ENCODE assay signal across 1 cellular context in the genomic region with DNA sequence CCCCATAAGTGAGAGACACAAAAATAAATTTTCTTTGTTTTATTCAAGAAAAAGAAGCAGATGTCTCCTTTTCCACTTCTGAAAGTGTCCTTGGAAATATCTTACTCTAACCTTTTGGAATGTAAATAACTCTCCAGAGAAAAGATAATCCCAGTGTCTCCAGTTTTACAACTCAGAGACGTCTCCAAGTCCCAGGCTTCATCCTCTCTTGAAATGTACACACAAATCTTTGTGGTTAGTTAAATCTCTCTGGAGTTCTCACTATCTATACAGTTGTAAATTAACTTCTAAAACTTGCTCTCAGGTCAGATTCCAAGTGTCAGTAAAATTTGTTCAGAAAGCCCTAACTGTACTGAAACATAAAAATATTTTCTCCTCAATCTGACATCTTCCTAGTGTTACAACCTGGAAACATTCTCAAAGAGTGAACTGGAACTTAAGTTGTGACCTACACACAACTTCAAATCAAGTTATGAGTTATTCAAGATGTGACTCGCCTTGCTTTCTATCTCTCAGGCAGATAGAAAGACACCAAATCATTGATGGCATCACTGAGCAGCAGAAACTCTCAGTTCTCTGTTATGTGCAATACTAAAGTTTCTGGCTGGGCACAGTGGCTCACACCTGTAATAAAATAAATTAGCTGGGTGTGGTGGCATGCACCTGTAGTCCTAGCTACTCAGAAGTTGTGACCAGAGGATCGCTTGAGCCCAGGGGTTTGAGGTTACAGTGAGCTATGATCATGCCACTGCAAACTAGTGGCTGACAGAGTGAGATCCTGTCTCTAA.
TF ChIP-seq lines count a peak whose summit lies in the region.

No MANE protein-coding gene starts in this region.

TF ChIP-seq in SK-N-SH, 30 proteins besides CTCF, POLR2A, EP300 and RAD21 (continued from another document):
- TF ChIP-seq, protein P1, sequence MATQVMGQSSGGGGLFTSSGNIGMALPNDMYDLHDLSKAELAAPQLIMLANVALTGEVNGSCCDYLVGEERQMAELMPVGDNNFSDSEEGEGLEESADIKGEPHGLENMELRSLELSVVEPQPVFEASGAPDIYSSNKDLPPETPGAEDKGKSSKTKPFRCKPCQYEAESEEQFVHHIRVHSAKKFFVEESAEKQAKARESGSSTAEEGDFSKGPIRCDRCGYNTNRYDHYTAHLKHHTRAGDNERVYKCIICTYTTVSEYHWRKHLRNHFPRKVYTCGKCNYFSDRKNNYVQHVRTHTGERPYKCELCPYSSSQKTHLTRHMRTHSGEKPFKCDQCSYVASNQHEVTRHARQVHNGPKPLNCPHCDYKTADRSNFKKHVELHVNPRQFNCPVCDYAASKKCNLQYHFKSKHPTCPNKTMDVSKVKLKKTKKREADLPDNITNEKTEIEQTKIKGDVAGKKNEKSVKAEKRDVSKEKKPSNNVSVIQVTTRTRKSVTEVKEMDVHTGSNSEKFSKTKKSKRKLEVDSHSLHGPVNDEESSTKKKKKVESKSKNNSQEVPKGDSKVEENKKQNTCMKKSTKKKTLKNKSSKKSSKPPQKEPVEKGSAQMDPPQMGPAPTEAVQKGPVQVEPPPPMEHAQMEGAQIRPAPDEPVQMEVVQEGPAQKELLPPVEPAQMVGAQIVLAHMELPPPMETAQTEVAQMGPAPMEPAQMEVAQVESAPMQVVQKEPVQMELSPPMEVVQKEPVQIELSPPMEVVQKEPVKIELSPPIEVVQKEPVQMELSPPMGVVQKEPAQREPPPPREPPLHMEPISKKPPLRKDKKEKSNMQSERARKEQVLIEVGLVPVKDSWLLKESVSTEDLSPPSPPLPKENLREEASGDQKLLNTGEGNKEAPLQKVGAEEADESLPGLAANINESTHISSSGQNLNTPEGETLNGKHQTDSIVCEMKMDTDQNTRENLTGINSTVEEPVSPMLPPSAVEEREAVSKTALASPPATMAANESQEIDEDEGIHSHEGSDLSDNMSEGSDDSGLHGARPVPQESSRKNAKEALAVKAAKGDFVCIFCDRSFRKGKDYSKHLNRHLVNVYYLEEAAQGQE (IDR thresholded peaks at IDR 0.05; ENCODE audit: low read depth, low read length) = no peak
- TF ChIP-seq MEF2A (IDR thresholded peaks at IDR 0.05; ENCODE audit: borderline replicate concordance, low read depth) = no peak
- no peak for TF ChIP-seq FOXJ3 (CRISPR knock-in tag; IDR thresholded peaks at IDR 0.05)
- TF ChIP-seq RFX5 (IDR thresholded peaks at IDR 0.05; ENCODE audit: low read length) = no peak
